ENCODE assay signal across 21 cellular contexts in the genomic region with DNA sequence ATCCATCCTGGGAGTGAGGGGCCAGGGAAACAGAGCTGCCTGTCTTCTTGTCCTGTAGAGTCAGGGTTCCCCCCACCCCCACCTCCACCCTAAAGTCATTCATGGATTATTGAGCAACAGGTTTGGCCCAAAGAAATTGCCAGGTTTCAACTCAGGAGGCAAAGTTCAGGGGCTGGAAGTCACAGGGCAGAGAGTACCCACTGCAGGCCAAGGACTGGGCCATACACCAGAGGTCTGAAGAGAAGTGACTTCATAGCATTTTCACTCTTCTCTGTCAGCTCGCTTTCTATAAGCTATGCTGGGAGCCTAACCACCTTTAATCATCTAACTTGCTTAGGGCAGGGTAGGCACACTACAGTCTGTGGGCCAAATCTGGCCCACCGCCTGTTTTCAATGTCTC. TPM values are rescaled to one million over a fixed set of nuclear protein-coding genes. Genes with fewer than 3 reads are reported as not detected.
DNase-seq lines count a peak whose midpoint lies in the region; ATAC-seq and TF ChIP-seq lines count a peak whose summit lies in the region.
"Had no signal": no experiment of that assay in that cellular context is flagged by ENCODE, and none has a peak within 500 bp of the region (broad histone marks: within the 10 kb centered on the region; RNA-seq: fewer than 3 reads in every experiment).

No MANE protein-coding gene starts in this region.

- H3K27me3 ChIP-seq in right lobe of liver (no peaks in the 10 kb centered on the region), vagina (no peaks in the 10 kb centered on the region)
- H3K27me3 ChIP-seq: BLaER1 treated with 17β-estradiol and CSF1 and Interleukin-3, amounts not matched to agents 10 nM and 100 nM had no signal

- H3K9me3 Mint-ChIP-seq in activated naive CD8-positive, alpha-beta T cell treated with anti-CD3 and anti-CD28 coated beads for 36 hours: peaks cover 19% of the 10 kb centered on the region
- H3K9me3 Mint-ChIP-seq in activated naive CD8-positive, alpha-beta T cell treated with anti-CD3 and anti-CD28 coated beads, Interleukin-2, amount 50 U/mL, for 24 hours: peaks cover 12% of the 10 kb centered on the region
- H3K9me3 Mint-ChIP-seq in activated T-helper 1 cell treated with anti-CD3 and anti-CD28 coated beads, Interleukin-12 subunit alpha, Interleukin-12 subunit beta, Interleukin-2, Interleukin-4 antibody, amounts not matched to agents 30 ng/mL and 10 ng/mL and 1 ng/mL, durations not matched to agents 14 hours and 24 hours and 36 hours: peaks cover 21% of the 10 kb centered on the region
- H3K9me3 Mint-ChIP-seq in natural killer cell treated with Interleukin-12 subunit alpha and Interleukin-12 subunit beta and Interleukin-15 and Interleukin-18, amount 100 ng/mL, for 72 hours: no peaks in the 10 kb centered on the region

- H3K4me3 ChIP-seq in right lobe of liver: no peak overlapping the region
- H3K4me3 ChIP-seq in vagina: no peak overlapping the region
- H3K4me3 ChIP-seq: BLaER1 treated with 17β-estradiol and CSF1 and Interleukin-3, amounts not matched to agents 10 nM and 100 nM; GM12878; GM23248; HAP-1 had no signal

- intact Hi-C loops in activated T-helper 1 cell treated with anti-CD3 and anti-CD28 coated beads, Interleukin-12 subunit alpha, Interleukin-12 subunit beta, Interleukin-2, Interleukin-4 antibody, amounts not matched to agents 30 ng/mL and 10 ng/mL and 1 ng/mL, durations not matched to agents 14 hours and 24 hours and 36 hours (cut with micrococcal nuclease): loop anchor here (2.0 kb wide), 2 partner anchors 19 to 207 kb away; no protein-coding TSS in a partner anchor
- intact Hi-C loops in right lobe of liver (cut with DNase I) (loop anchor here (10.0 kb wide), 3 partner anchors 61 to 131 kb away; no protein-coding TSS in a partner anchor), vagina (cut with DNase I) (loop anchor here (1.0 kb wide), 1 partner anchor 128 kb away; no protein-coding TSS in a partner anchor)

- H3K27ac Mint-ChIP-seq in activated naive CD8-positive, alpha-beta T cell treated with anti-CD3 and anti-CD28 coated beads for 36 hours: peak overlapping the region; percentile 36
- H3K27ac Mint-ChIP-seq in activated naive CD8-positive, alpha-beta T cell treated with anti-CD3 and anti-CD28 coated beads, Interleukin-2, amount 50 U/mL, for 24 hours: no peak overlapping the region
- H3K27ac Mint-ChIP-seq in activated T-helper 1 cell treated with anti-CD3 and anti-CD28 coated beads, Interleukin-12 subunit alpha, Interleukin-12 subunit beta, Interleukin-2, Interleukin-4 antibody, amounts not matched to agents 30 ng/mL and 10 ng/mL and 1 ng/mL, durations not matched to agents 14 hours and 24 hours and 36 hours: peak overlapping the region; percentile 8
- H3K27ac Mint-ChIP-seq in natural killer cell treated with Interleukin-12 subunit alpha and Interleukin-12 subunit beta and Interleukin-15 and Interleukin-18, amount 100 ng/mL, for 72 hours: peak overlapping the region in 1 of 2 donors; percentile 18
- H3K27ac Mint-ChIP-seq: B cell had no signal

- no peaks in the 10 kb centered on the region for H3K36me3 ChIP-seq in right lobe of liver
- H3K36me3 ChIP-seq in vagina: no peaks in the 10 kb centered on the region
- H3K36me3 ChIP-seq: HAP-1 had no signal

- no peak overlapping the region for H3K4me3 Mint-ChIP-seq in activated naive CD8-positive, alpha-beta T cell treated with anti-CD3 and anti-CD28 coated beads for 36 hours
- no peak overlapping the region for H3K4me3 Mint-ChIP-seq in activated naive CD8-positive, alpha-beta T cell treated with anti-CD3 and anti-CD28 coated beads, Interleukin-2, amount 50 U/mL, for 24 hours
- H3K4me3 Mint-ChIP-seq in activated T-helper 1 cell treated with anti-CD3 and anti-CD28 coated beads, Interleukin-12 subunit alpha, Interleukin-12 subunit beta, Interleukin-2, Interleukin-4 antibody, amounts not matched to agents 30 ng/mL and 10 ng/mL and 1 ng/mL, durations not matched to agents 14 hours and 24 hours and 36 hours: no peak overlapping the region
- no peak overlapping the region for H3K4me3 Mint-ChIP-seq in natural killer cell treated with Interleukin-12 subunit alpha and Interleukin-12 subunit beta and Interleukin-15 and Interleukin-18, amount 100 ng/mL, for 72 hours
- H3K4me3 Mint-ChIP-seq: B cell; CD8-positive, alpha-beta memory T cell had no signal

- peaks cover 0 to 54% (median 19%) of the 10 kb centered on the region in 4 donors for H3K4me1 ChIP-seq in right lobe of liver
- H3K4me1 ChIP-seq in vagina: peaks cover 16% of the 10 kb centered on the region

- peaks cover 24% of the 10 kb centered on the region for H3K36me3 Mint-ChIP-seq in activated naive CD8-positive, alpha-beta T cell treated with anti-CD3 and anti-CD28 coated beads for 36 hours
- peaks cover 16% of the 10 kb centered on the region for H3K36me3 Mint-ChIP-seq in activated naive CD8-positive, alpha-beta T cell treated with anti-CD3 and anti-CD28 coated beads, Interleukin-2, amount 50 U/mL, for 24 hours (ENCODE audit: low read depth)
- peaks cover 10% of the 10 kb centered on the region for H3K36me3 Mint-ChIP-seq in activated T-helper 1 cell treated with anti-CD3 and anti-CD28 coated beads, Interleukin-12 subunit alpha, Interleukin-12 subunit beta, Interleukin-2, Interleukin-4 antibody, amounts not matched to agents 30 ng/mL and 10 ng/mL and 1 ng/mL, durations not matched to agents 14 hours and 24 hours and 36 hours (ENCODE audit: low read depth)
- H3K36me3 Mint-ChIP-seq in natural killer cell treated with Interleukin-12 subunit alpha and Interleukin-12 subunit beta and Interleukin-15 and Interleukin-18, amount 100 ng/mL, for 72 hours: peaks cover 10% of the 10 kb centered on the region

- TF ChIP-seq POLR2A in right lobe of liver (IDR thresholded peaks at IDR 0.05) (no peak), vagina (IDR thresholded peaks at IDR 0.05) (no peak)

- WGBS in right lobe of liver (ENCODE audit: insufficient coverage, low coverage, low lambda C conversion rate, missing lambda C conversion rate): 29% methylated on average over 2 of the region's 2 CpGs

- peaks cover 36% of the 10 kb centered on the region for H3K4me1 Mint-ChIP-seq in activated naive CD8-positive, alpha-beta T cell treated with anti-CD3 and anti-CD28 coated beads for 36 hours
- H3K4me1 Mint-ChIP-seq in activated naive CD8-positive, alpha-beta T cell treated with anti-CD3 and anti-CD28 coated beads, Interleukin-2, amount 50 U/mL, for 24 hours: peaks cover 47% of the 10 kb centered on the region
- peaks cover 37% of the 10 kb centered on the region for H3K4me1 Mint-ChIP-seq in activated T-helper 1 cell treated with anti-CD3 and anti-CD28 coated beads, Interleukin-12 subunit alpha, Interleukin-12 subunit beta, Interleukin-2, Interleukin-4 antibody, amounts not matched to agents 30 ng/mL and 10 ng/mL and 1 ng/mL, durations not matched to agents 14 hours and 24 hours and 36 hours (ENCODE audit: low read depth)
- peaks cover 12% of the 10 kb centered on the region in 2 donors for H3K4me1 Mint-ChIP-seq in natural killer cell treated with Interleukin-12 subunit alpha and Interleukin-12 subunit beta and Interleukin-15 and Interleukin-18, amount 100 ng/mL, for 72 hours (ENCODE audit: low read depth in 2 of 2)

- H3K27ac ChIP-seq in right lobe of liver: peak overlapping the region; percentile 4 to 74 (median 59)
- H3K27ac ChIP-seq in vagina: peak overlapping the region; percentile 78
- H3K27ac ChIP-seq: BLaER1 treated with 17β-estradiol and CSF1 and Interleukin-3, amounts not matched to agents 10 nM and 100 nM; GM23248; HL-60 had no signal

- no peaks in the 10 kb centered on the region for H3K27me3 Mint-ChIP-seq in activated naive CD8-positive, alpha-beta T cell treated with anti-CD3 and anti-CD28 coated beads for 36 hours
- H3K27me3 Mint-ChIP-seq in activated naive CD8-positive, alpha-beta T cell treated with anti-CD3 and anti-CD28 coated beads, Interleukin-2, amount 50 U/mL, for 24 hours: no peaks in the 10 kb centered on the region
- no peaks in the 10 kb centered on the region for H3K27me3 Mint-ChIP-seq in activated T-helper 1 cell treated with anti-CD3 and anti-CD28 coated beads, Interleukin-12 subunit alpha, Interleukin-12 subunit beta, Interleukin-2, Interleukin-4 antibody, amounts not matched to agents 30 ng/mL and 10 ng/mL and 1 ng/mL, durations not matched to agents 14 hours and 24 hours and 36 hours (ENCODE audit: insufficient read depth)
- H3K27me3 Mint-ChIP-seq in natural killer cell treated with Interleukin-12 subunit alpha and Interleukin-12 subunit beta and Interleukin-15 and Interleukin-18, amount 100 ng/mL, for 72 hours: no peaks in the 10 kb centered on the region
- H3K27me3 Mint-ChIP-seq: B cell had no signal

- no peak for DNase-seq in activated naive CD8-positive, alpha-beta T cell treated with anti-CD3 and anti-CD28 coated beads for 36 hours
- no peak for DNase-seq in activated naive CD8-positive, alpha-beta T cell treated with anti-CD3 and anti-CD28 coated beads, Interleukin-2, amount 50 U/mL, for 24 hours
- no peak for DNase-seq in activated T-helper 1 cell treated with anti-CD3 and anti-CD28 coated beads, Interleukin-12 subunit alpha, Interleukin-12 subunit beta, Interleukin-2, Interleukin-4 antibody, amounts not matched to agents 30 ng/mL and 10 ng/mL and 1 ng/mL, durations not matched to agents 14 hours and 24 hours and 36 hours (ENCODE audit: low spot score)
- DNase-seq in right lobe of liver (peak; percentile 54 to 81 (median 73)), vagina (ENCODE audit: extremely low spot score in 2 of 2) (peak in 1 of 2 donors; percentile 58)
- no peak for DNase-seq in natural killer cell treated with Interleukin-12 subunit alpha and Interleukin-12 subunit beta and Interleukin-15 and Interleukin-18, amount 100 ng/mL, for 72 hours (ENCODE audit: low spot score)
- DNase-seq: CD8-positive, alpha-beta memory T cell; COR-L47; DMS 273 treated with DMSO at 0.1 percent for 48 hours; DMS53; DND-41; EL; GM23248; IMR-90 had no signal

- TF ChIP-seq CTCF in right lobe of liver (IDR thresholded peaks at IDR 0.05) (no peak), vagina (IDR thresholded peaks at IDR 0.05) (no peak)

- no peak for ATAC-seq in activated naive CD8-positive, alpha-beta T cell treated with anti-CD3 and anti-CD28 coated beads, Interleukin-2, amount 50 U/mL, for 24 hours
- ATAC-seq in right lobe of liver (peak; percentile 60 to 76 (median 70)), GM19397 (IDR thresholded peaks at IDR 0.05; ENCODE audit: unreplicated experiment) (no peak)
- no peak for ATAC-seq in natural killer cell treated with Interleukin-12 subunit alpha and Interleukin-12 subunit beta and Interleukin-15 and Interleukin-18, amount 100 ng/mL, for 72 hours

- no peaks in the 10 kb centered on the region for H3K9me3 ChIP-seq in right lobe of liver
- no peaks in the 10 kb centered on the region for H3K9me3 ChIP-seq in vagina
- H3K9me3 ChIP-seq: HAP-1 had no signal

RNA-seq across cellular contexts. Expression of gene STARD5, which starts 50.1 kb away (rescaled TPM):
- total RNA-seq in activated naive CD8-positive, alpha-beta T cell treated with anti-CD3 and anti-CD28 coated beads for 36 hours: 1 to 10 TPM; 6.2 to 7.7 TPM
- total RNA-seq in activated T-helper 1 cell treated with anti-CD3 and anti-CD28 coated beads, Interleukin-12 subunit alpha, Interleukin-12 subunit beta, Interleukin-2, Interleukin-4 antibody, amounts not matched to agents 30 ng/mL and 10 ng/mL and 1 ng/mL, durations not matched to agents 14 hours and 24 hours and 36 hours: 4.5 and 4.6 TPM in 2 replicates
- 10 to 100 TPM; 16.4 to 49.9 (median 19.7) TPM for total RNA-seq in right lobe of liver
- total RNA-seq in vagina: 28.0 TPM
- 1 to 10 TPM; 6.2 to 7.8 TPM for total RNA-seq in natural killer cell treated with Interleukin-12 subunit alpha and Interleukin-12 subunit beta and Interleukin-15 and Interleukin-18, amount 100 ng/mL, for 72 hours
- total RNA-seq: G401 had no signal

Comparison
In these comparisons a context has a peak if more than half of its experiments do, and no peak if none do; other contexts are left out.
1. DNase-seq: peak in right lobe of liver (3 of 3); none in activated naive CD8-positive, alpha-beta T cell treated with anti-CD3 and anti-CD28 coated beads for 36 hours (single experiment), activated naive CD8-positive, alpha-beta T cell treated with anti-CD3 and anti-CD28 coated beads, Interleukin-2, amount 50 U/mL, for 24 hours (single experiment), activated T-helper 1 cell treated with anti-CD3 and anti-CD28 coated beads, Interleukin-12 subunit alpha, Interleukin-12 subunit beta, Interleukin-2, Interleukin-4 antibody, amounts not matched to agents 30 ng/mL and 10 ng/mL and 1 ng/mL, durations not matched to agents 14 hours and 24 hours and 36 hours (single experiment) and natural killer cell treated with Interleukin-12 subunit alpha and Interleukin-12 subunit beta and Interleukin-15 and Interleukin-18, amount 100 ng/mL, for 72 hours (single experiment).
2. ATAC-seq: peak in right lobe of liver (4 of 4); none in activated naive CD8-positive, alpha-beta T cell treated with anti-CD3 and anti-CD28 coated beads, Interleukin-2, amount 50 U/mL, for 24 hours (single experiment), natural killer cell treated with Interleukin-12 subunit alpha and Interleukin-12 subunit beta and Interleukin-15 and Interleukin-18, amount 100 ng/mL, for 72 hours (0 of 2) and GM19397 (single experiment).